ENCODE assay signal across 1 cellular context in genomic region chr3:141618103-141618502, GRCh38.
TF ChIP-seq lines count a peak whose summit lies in the region.

No MANE protein-coding gene starts in this region.

TF ChIP-seq in H1, 55 proteins besides CTCF, POLR2A, EP300 and RAD21:
- TF ChIP-seq SUZ12 (IDR thresholded peaks at IDR 0.05; ENCODE audit: low read length) = no peak
- no peak for TF ChIP-seq EGR1 (IDR thresholded peaks at IDR 0.05; ENCODE audit: borderline replicate concordance, low read depth, low read length)
- no peak for TF ChIP-seq JUN (IDR thresholded peaks at IDR 0.05; ENCODE audit: low read depth, low read length)
- no peak for TF ChIP-seq FOSL1 (IDR thresholded peaks at IDR 0.05; ENCODE audit: insufficient read depth, low read depth, low read length)
- TF ChIP-seq SP4 (IDR thresholded peaks at IDR 0.05; ENCODE audit: low read length) = no peak
- TF ChIP-seq CHD2 (IDR thresholded peaks at IDR 0.05; ENCODE audit: low read length) = no peak
- no peak for TF ChIP-seq SP2 (IDR thresholded peaks at IDR 0.05; ENCODE audit: low read length)
- TF ChIP-seq BACH1 (IDR thresholded peaks at IDR 0.05; ENCODE audit: low read length) = no peak
TF ChIP-seq in H1: peak in this region for 0.
